ENCODE assay signal across 13 cellular contexts in the genomic region with DNA sequence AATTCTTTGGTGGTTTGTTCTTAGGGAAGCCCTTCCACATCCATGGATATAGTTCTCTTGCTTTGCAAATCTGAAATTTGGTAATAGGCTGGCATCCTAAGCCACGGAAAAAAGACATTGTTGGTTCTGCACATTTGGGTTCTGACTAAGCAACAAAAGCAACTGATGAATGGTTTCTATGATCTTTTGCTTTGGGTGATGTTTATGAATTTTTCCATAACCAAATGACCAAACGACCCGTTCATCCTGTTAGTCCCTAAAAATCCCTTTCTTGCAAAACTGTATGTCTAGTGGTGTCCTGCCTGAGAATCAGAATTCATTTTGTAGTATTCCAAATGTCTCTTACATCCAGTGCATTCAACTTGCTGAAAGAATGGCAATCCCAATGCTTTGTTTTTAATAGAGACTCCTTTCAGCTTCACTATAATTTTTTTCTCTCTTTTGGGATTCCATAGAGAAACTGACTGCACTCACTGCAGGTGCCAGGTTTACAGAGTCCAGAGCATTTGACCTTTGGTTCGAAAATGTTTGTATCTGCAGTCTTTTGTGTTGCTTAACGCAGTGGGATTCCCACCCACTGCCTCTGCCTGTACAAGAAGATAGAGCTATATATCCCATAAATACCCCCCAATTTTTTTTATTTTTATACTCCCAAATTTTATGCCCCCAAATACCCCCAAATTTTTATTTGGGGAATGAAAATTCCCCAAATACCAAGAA. TPM values are rescaled to one million over a fixed set of nuclear protein-coding genes. Genes with fewer than 3 reads are reported as not detected.
DNase-seq lines count a peak whose midpoint lies in the region; ATAC-seq, FAIRE-seq and TF ChIP-seq lines count a peak whose summit lies in the region.
"Had no signal": no experiment of that assay in that cellular context is flagged by ENCODE, and none has a peak within 500 bp of the region (broad histone marks: within the 10 kb centered on the region; RNA-seq: fewer than 3 reads in every experiment).

No MANE protein-coding gene starts in this region.

- H3K4me1 ChIP-seq in PC-3 (ENCODE audit: insufficient read depth, low read length) (peaks cover 55% of the 10 kb centered on the region), endothelial cell of umbilical vein (ENCODE audit: control insufficient read depth, extremely low read depth, insufficient read depth, low read length) (peaks cover 57% of the 10 kb centered on the region), esophagus squamous epithelium (peaks cover 35 to 77% (median 50%) of the 10 kb centered on the region in 3 donors)

- H3K36me3 ChIP-seq in PC-3 (ENCODE audit: low read depth, low read length) (no peaks in the 10 kb centered on the region), endothelial cell of umbilical vein (ENCODE audit: control insufficient read depth in 2 of 2, extremely low read depth in 1 of 2, insufficient read depth in 2 of 2, low read length in 2 of 2) (no peaks in the 10 kb centered on the region), esophagus squamous epithelium (peaks cover 0 to 5% (median 4%) of the 10 kb centered on the region in 3 donors)

- H3K27me3 Mint-ChIP-seq in Calu3 (ENCODE audit: unreplicated experiment) (no peaks in the 10 kb centered on the region), osteocyte (ENCODE audit: unreplicated experiment) (no peaks in the 10 kb centered on the region)

- ATAC-seq in PC-3 (no peak), GM21367 (IDR thresholded peaks at IDR 0.05; ENCODE audit: unreplicated experiment) (no peak)

- no peaks in the 10 kb centered on the region for H3K9me2 ChIP-seq in PC-3 (replicated peaks; ENCODE audit: low read length)

- H4K20me1 ChIP-seq in PC-3 (ENCODE audit: low read length), result peaks cover 26% of the 10 kb centered on the region
- H4K20me1 ChIP-seq in endothelial cell of umbilical vein (replicated peaks; ENCODE audit: control insufficient read depth, extremely low read depth, insufficient read depth, low read length), result peaks cover 3% of the 10 kb centered on the region

- H2AFZ ChIP-seq in PC-3 (ENCODE audit: low read length), result no peak overlapping the region
- no peak overlapping the region for H2AFZ ChIP-seq in endothelial cell of umbilical vein (ENCODE audit: low read depth, low read length)

- intact Hi-C loops in Calu3 (cut with micrococcal nuclease; ENCODE audit: unreplicated experiment), result loop anchor here (10.0 kb wide), 1 partner anchor 252 kb away; no protein-coding TSS in a partner anchor
- intact Hi-C loops in PC-3 (cut with micrococcal nuclease), result loop anchor here (10.0 kb wide), 1 partner anchor 52 kb away; a partner anchor contains a TSS
- intact Hi-C loops in endothelial cell of umbilical vein (cut with micrococcal nuclease), result loop anchor here (10.0 kb wide), 1 partner anchor 262 kb away; no protein-coding TSS in a partner anchor
- intact Hi-C loops in esophagus squamous epithelium (cut with DNase I), result no loop called here

- H3K4me1 Mint-ChIP-seq in Calu3 (ENCODE audit: low read depth, unreplicated experiment) (peaks cover 25% of the 10 kb centered on the region), osteocyte (ENCODE audit: unreplicated experiment) (peaks cover 34% of the 10 kb centered on the region)

- H3F3A ChIP-seq in PC-3 (ENCODE audit: low read length, unreplicated experiment), result peaks cover 12% of the 10 kb centered on the region

- H3K9me3 ChIP-seq in PC-3 (ENCODE audit: low read length) (no peaks in the 10 kb centered on the region), endothelial cell of umbilical vein (replicated peaks; ENCODE audit: control insufficient read depth, insufficient read depth, low read length) (no peaks in the 10 kb centered on the region), esophagus squamous epithelium (no peaks in the 10 kb centered on the region)
- H3K9me3 ChIP-seq: testis had no signal

- POLR2A ChIA-PET in PC-3 (lab: Charles Lee; ENCODE audit: unreplicated experiment) (interaction anchor here (0.5 kb wide), 1 partner anchor 126 kb away, joined by 10 read pairs; no protein-coding TSS in a partner anchor), endothelial cell of umbilical vein (lab: Charles Lee) (no interaction called here)

- WGBS in esophagus squamous epithelium, 2 donors, result 72 to 74% methylated on average over 5 of the region's 5 CpGs

- FAIRE-seq in endothelial cell of umbilical vein (lab: Jason Lieb, UNC), result peak; percentile 18
- FAIRE-seq: D721Med, H1 had no signal

- no peak overlapping the region for H3K9ac ChIP-seq in PC-3 (ENCODE audit: low read length)
- no peak overlapping the region for H3K9ac ChIP-seq in endothelial cell of umbilical vein (replicated peaks; ENCODE audit: extremely low read depth, insufficient read depth, low read length)

- TF ChIP-seq CTCF in Calu3 (IDR thresholded peaks at IDR 0.05; ENCODE audit: unreplicated experiment), result no peak
- no peak for TF ChIP-seq CTCF in PC-3 (conservative IDR thresholded peaks at IDR 0.05; ENCODE audit: low read depth, low read length)
- TF ChIP-seq CTCF in endothelial cell of umbilical vein (IDR thresholded peaks at IDR 0.05; ENCODE audit: extremely low read depth in 1 of 2, insufficient read depth in 1 of 2, low read depth in 1 of 2, low read length in 2 of 2), result no peak
- no peak for TF ChIP-seq CTCF in osteocyte (IDR thresholded peaks at IDR 0.05)
- TF ChIP-seq CTCF in esophagus squamous epithelium (IDR thresholded peaks at IDR 0.05), result no peak

- H3K27ac Mint-ChIP-seq in Calu3 (ENCODE audit: unreplicated experiment), result peak overlapping the region; percentile 17
- peak overlapping the region; percentile 7 for H3K27ac Mint-ChIP-seq in osteocyte (ENCODE audit: unreplicated experiment)

- CTCF ChIA-PET in Calu3 (lab: Charles Lee), result no interaction called here
- CTCF ChIA-PET in PC-3 (lab: Charles Lee), result no interaction called here
- CTCF ChIA-PET in endothelial cell of umbilical vein (lab: Charles Lee), result interaction anchor here (1.0 to 2.1 kb wide), 2 partner anchors 118 kb away, joined by 3 to 6 read pairs; no protein-coding TSS in a partner anchor

- H3K36me3 Mint-ChIP-seq in Calu3 (ENCODE audit: insufficient read depth, unreplicated experiment) (peaks cover 4% of the 10 kb centered on the region), osteocyte (ENCODE audit: unreplicated experiment) (peaks cover 5% of the 10 kb centered on the region)

- H3K4me3 ChIP-seq in PC-3 (ENCODE audit: low read length), result no peak overlapping the region
- no peak overlapping the region for H3K4me3 ChIP-seq in endothelial cell of umbilical vein (replicated peaks in 1 of 3; ENCODE audit: insufficient read depth in 1 of 3, low read depth in 1 of 3, low read length in 3 of 3)
- no peak overlapping the region for H3K4me3 ChIP-seq in esophagus squamous epithelium
- H3K4me3 ChIP-seq: testis had no signal

- peaks cover 92% of the 10 kb centered on the region for H3K79me2 ChIP-seq in PC-3 (ENCODE audit: low read length)
- peaks cover 80% of the 10 kb centered on the region for H3K79me2 ChIP-seq in endothelial cell of umbilical vein (ENCODE audit: control insufficient read depth, insufficient read depth, low read length)

- H3K9me3 Mint-ChIP-seq in Calu3 (ENCODE audit: low read depth, unreplicated experiment) (no peaks in the 10 kb centered on the region), osteocyte (ENCODE audit: unreplicated experiment) (no peaks in the 10 kb centered on the region)

- H3K9me1 ChIP-seq in endothelial cell of umbilical vein (replicated peaks; ENCODE audit: control insufficient read depth, extremely low read depth, insufficient read depth, low read length), result no peaks in the 10 kb centered on the region

- dilution Hi-C loops in endothelial cell of umbilical vein (cut with MboI; ENCODE audit: extremely low pct_ligation_motif_present, low sequenced_read_pairs), result no loop called here

- H3K27ac ChIP-seq in PC-3 (ENCODE audit: low read length) (peak overlapping the region; percentile 46), endothelial cell of umbilical vein (ENCODE audit: insufficient read depth, low read depth, low read length) (no peak overlapping the region), esophagus squamous epithelium (peak overlapping the region in 2 of 4 donors; percentile 57 to 80)

- DNase-seq in Calu3 (no peak), PC-3 (no peak), endothelial cell of umbilical vein (ENCODE audit: low read depth, low spot score) (peak; percentile 38), osteocyte (ENCODE audit: extremely low spot score, unreplicated experiment) (no peak), HUDEP-2 (lab: John Stamatoyannopoulos, UW; ENCODE audit: unreplicated experiment in 76 of 76) (no peak), esophagus squamous epithelium (lab: John Stamatoyannopoulos, UW) (no peak)
- DNase-seq: activated T-cell treated with anti-CD3 and anti-CD28 coated beads, Interleukin-2, amount 50 U/mL, for 1 hour; erythroblast; NCI-H510A; testis had no signal

- BruUV-seq in Calu3 (replicated peaks; lab: Mats Ljungman, UMichigan), result no TSS peak
- BruUV-seq in PC-3 (replicated peaks; lab: Mats Ljungman, UMichigan), result no TSS peak
- BruUV-seq in endothelial cell of umbilical vein (replicated peaks; lab: Mats Ljungman, UMichigan), result no TSS peak

- H3K4me3 Mint-ChIP-seq in Calu3 (ENCODE audit: low read depth, unreplicated experiment) (peak overlapping the region; percentile 29), osteocyte (ENCODE audit: unreplicated experiment) (no peak overlapping the region)

- H3K27me3 ChIP-seq in PC-3 (ENCODE audit: low read length), result no peaks in the 10 kb centered on the region
- H3K27me3 ChIP-seq in endothelial cell of umbilical vein (ENCODE audit: control insufficient read depth in 2 of 2, insufficient read depth in 2 of 2, low read length in 2 of 2), result no peaks in the 10 kb centered on the region
- H3K27me3 ChIP-seq in esophagus squamous epithelium, result no peaks in the 10 kb centered on the region
- H3K27me3 ChIP-seq: testis had no signal

- TF ChIP-seq POLR2A in endothelial cell of umbilical vein (IDR thresholded peaks at IDR 0.05; ENCODE audit: low read depth, low read length), result no peak
- TF ChIP-seq POLR2A in esophagus squamous epithelium (IDR thresholded peaks at IDR 0.05), result no peak

- H3K4me2 ChIP-seq in PC-3 (ENCODE audit: low read length), result peak overlapping the region; percentile 83
- peak overlapping the region; percentile 98 for H3K4me2 ChIP-seq in endothelial cell of umbilical vein (ENCODE audit: insufficient read depth, low read length)

RNA-seq across cellular contexts. Expression of a gene that starts 4.7 kb away (rescaled TPM):
- total RNA-seq in Calu3 (2022) (332 and 344 TPM in 2 replicates), PC-3 (2014; rRNA removed) (221 and 251 TPM in 2 replicates), endothelial cell of umbilical vein (478 and 502 TPM in 2 replicates), osteocyte (355 and 365 TPM in 2 replicates), esophagus squamous epithelium (100 to 1,000 TPM in 3 of 4 donors, 10 to 100 TPM in 1; 97.8 to 233 (median 160) TPM)
- 408 and 487 TPM in 2 replicates for polyA plus RNA-seq in endothelial cell of umbilical vein
- polyA plus RNA-seq in endothelial cell of umbilical vein (2011; cell fraction: cytosol; rRNA removed), result 284 and 296 TPM in 2 replicates
- polyA plus RNA-seq in endothelial cell of umbilical vein (2011; cell fraction: nucleus; rRNA removed), result 1,491 and 2,052 TPM in 2 replicates
- polyA plus RNA-seq in endothelial cell of umbilical vein (2012), result 314 and 340 TPM in 2 replicates
- 1,082 and 1,224 TPM in 2 replicates for polyA minus RNA-seq in endothelial cell of umbilical vein
- 173 TPM for polyA minus RNA-seq in endothelial cell of umbilical vein (2011; cell fraction: cytosol; rRNA and poly(A)+ RNA removed)
- polyA minus RNA-seq in endothelial cell of umbilical vein (2011; cell fraction: nucleus; rRNA and poly(A)+ RNA removed), result 1,144 and 1,213 TPM in 2 replicates

RNA-seq across cellular contexts. Expression of a gene that starts 52.6 kb away (rescaled TPM):
- total RNA-seq in Calu3 (2022), result 23.9 and 24.8 TPM in 2 replicates
- total RNA-seq in PC-3 (2014; rRNA removed), result 27.0 and 39.0 TPM in 2 replicates
- total RNA-seq in endothelial cell of umbilical vein, result 20.5 and 22.6 TPM in 2 replicates
- polyA plus RNA-seq in endothelial cell of umbilical vein, result 12.2 and 13.0 TPM in 2 replicates
- polyA plus RNA-seq in endothelial cell of umbilical vein (2011; cell fraction: cytosol; rRNA removed), result 15.0 and 15.6 TPM in 2 replicates
- 19.0 and 21.0 TPM in 2 replicates for polyA plus RNA-seq in endothelial cell of umbilical vein (2011; cell fraction: nucleus; rRNA removed)
- polyA plus RNA-seq in endothelial cell of umbilical vein (2012), result 13.8 and 19.3 TPM in 2 replicates
- polyA minus RNA-seq in endothelial cell of umbilical vein, result 22.7 and 25.7 TPM in 2 replicates
- 66.6 TPM for polyA minus RNA-seq in endothelial cell of umbilical vein (2011; cell fraction: cytosol; rRNA and poly(A)+ RNA removed)
- 6.4 and 10.0 TPM in 2 replicates for polyA minus RNA-seq in endothelial cell of umbilical vein (2011; cell fraction: nucleus; rRNA and poly(A)+ RNA removed)
- total RNA-seq in osteocyte, result 17.2 and 17.4 TPM in 2 replicates
- 10 to 100 TPM; 21.4 to 31.2 (median 24.4) TPM for total RNA-seq in esophagus squamous epithelium
